Comparison of ENCODE assay signal across 18 cellular contexts in genomic region chr2:98009887-98010760, GRCh38. TPM values are rescaled to one million over a fixed set of nuclear protein-coding genes. Genes with fewer than 3 reads are reported as not detected.
A peak's percentile ranks its signal among the peaks of the same experiment; 100 is the strongest.
DNase-seq lines count a peak whose midpoint lies in the region; ATAC-seq, FAIRE-seq and TF ChIP-seq lines count a peak whose summit lies in the region.
"Had no signal": no experiment of that assay in that cellular context is flagged by ENCODE, and none has a peak within 500 bp of the region (broad histone marks: within the 10 kb centered on the region; RNA-seq: fewer than 3 reads in every experiment).

No MANE protein-coding gene starts in this region.

- H3K27me3 Mint-ChIP-seq in IgD-negative memory B cell (peaks cover 3% of the 10 kb centered on the region), osteocyte (ENCODE audit: unreplicated experiment) (peaks cover 5% of the 10 kb centered on the region)

- H3K27ac ChIP-seq in right cardiac atrium (ENCODE audit: low read length), result peak overlapping the region; percentile 70
- H3K27ac ChIP-seq: adrenal gland, pancreas, SJSA1, testis had no signal

- intact Hi-C loops in right cardiac atrium (cut with DNase I) (no loop called here), posterior vena cava (cut with DNase I) (no loop called here)

- ATAC-seq in right cardiac atrium, result peak; percentile 21 to 27
- ATAC-seq in GM21528 (IDR thresholded peaks at IDR 0.05; ENCODE audit: low FRiP score, unreplicated experiment), result no peak

- H3K9me3 Mint-ChIP-seq in IgD-negative memory B cell, result no peaks in the 10 kb centered on the region
- no peaks in the 10 kb centered on the region for H3K9me3 Mint-ChIP-seq in osteocyte (ENCODE audit: unreplicated experiment)

- H3K9me3 ChIP-seq in right cardiac atrium (ENCODE audit: control insufficient read depth, low read length), result no peaks in the 10 kb centered on the region
- H3K9me3 ChIP-seq: adrenal gland, pancreas, SJSA1, testis had no signal

- no peak for FAIRE-seq in H54 (lab: Jason Lieb, UNC)
- FAIRE-seq: G401.6, pancreas had no signal

- H3K36me3 Mint-ChIP-seq in IgD-negative memory B cell (no peaks in the 10 kb centered on the region), osteocyte (ENCODE audit: unreplicated experiment) (no peaks in the 10 kb centered on the region)

- H3K4me3 Mint-ChIP-seq in IgD-negative memory B cell, result peak overlapping the region; percentile 21 to 74 (median 23)
- no peak overlapping the region for H3K4me3 Mint-ChIP-seq in osteocyte (ENCODE audit: unreplicated experiment)

- H3K27ac Mint-ChIP-seq in IgD-negative memory B cell, result peak overlapping the region; percentile 48 to 91 (median 82)
- H3K27ac Mint-ChIP-seq in osteocyte (ENCODE audit: unreplicated experiment), result no peak overlapping the region

- H3K4me1 ChIP-seq in right cardiac atrium (ENCODE audit: control insufficient read depth, insufficient read depth, low read length), result peaks cover 5% of the 10 kb centered on the region
- H3K4me1 ChIP-seq: pancreas had no signal

- WGBS in right cardiac atrium, result 62% methylated on average over 10 of the region's 10 CpGs

- TF ChIP-seq POLR2A in H54 (IDR thresholded peaks at IDR 0.05; ENCODE audit: low read depth, low read length), result no peak

- H3K4me1 Mint-ChIP-seq in IgD-negative memory B cell, result peaks cover 41 to 48% (median 43%) of the 10 kb centered on the region in 3 donors
- H3K4me1 Mint-ChIP-seq in osteocyte (ENCODE audit: unreplicated experiment), result peaks cover 3% of the 10 kb centered on the region

- H3K4me3 ChIP-seq in AG10803 (ENCODE audit: low read length) (no peak overlapping the region), right cardiac atrium (ENCODE audit: low read length) (no peak overlapping the region)
- H3K4me3 ChIP-seq: adrenal gland, pancreas, SJSA1, testis had no signal

- H3K27me3 ChIP-seq in right cardiac atrium (ENCODE audit: control insufficient read depth, insufficient read depth), result no peaks in the 10 kb centered on the region
- H3K27me3 ChIP-seq: adrenal gland, pancreas, SJSA1, testis had no signal

- peak; percentile 46 for DNase-seq in AG10803 (ENCODE audit: low read depth)
- peak; percentile 37 for DNase-seq in amniotic epithelial cell (ENCODE audit: low read depth)
- DNase-seq in right cardiac atrium, result no peak
- DNase-seq in posterior vena cava (ENCODE audit: low spot score), result no peak
- DNase-seq in H54 (ENCODE audit: insufficient read length, low spot score), result no peak
- DNase-seq in osteocyte (ENCODE audit: extremely low spot score, unreplicated experiment), result no peak
- DNase-seq: activated CD4-positive, alpha-beta T cell treated with anti-CD3 and anti-CD28 coated beads for 48 hours; adrenal gland; COR-L47; NCI-H345; NK-92 treated with Interleukin-12 subunit alpha and Interleukin-12 subunit beta, amount 100 ng/mL, for 24 hours; pancreas; T-helper 9 cell; testis had no signal

- no peak for TF ChIP-seq CTCF in AG10803 (conservative IDR thresholded peaks at IDR 0.05; ENCODE audit: low read length)
- TF ChIP-seq CTCF in osteocyte (IDR thresholded peaks at IDR 0.05), result no peak

RNA-seq across cellular contexts. Expression of gene TMEM131, which starts 14.4 kb away (rescaled TPM):
- polyA plus RNA-seq in IgD-negative memory B cell, result 24.9 TPM
- 10 to 100 TPM; 26.4 to 32.7 (median 30.2) TPM for total RNA-seq in right cardiac atrium
- polyA plus RNA-seq in right cardiac atrium, result 11.5 TPM
- total RNA-seq in posterior vena cava, result 10 to 100 TPM; 37.7 to 37.8 TPM
- 35.6 and 36.4 TPM in 2 replicates for total RNA-seq in osteocyte

Comparison
In these comparisons a context has a peak if more than half of its experiments do, and no peak if none do; other contexts are left out.
1. DNase-seq: peak in AG10803 (single experiment) and amniotic epithelial cell (single experiment); none in right cardiac atrium (0 of 3), posterior vena cava (single experiment), H54 (single experiment) and osteocyte (single experiment).